In genomic region chr22:46788426-46789168, GRCh38 we compare ENCODE assay signal across 9 cellular contexts. TPM values are rescaled to one million over a fixed set of nuclear protein-coding genes. Genes with fewer than 3 reads are reported as not detected.
DNase-seq lines count a peak whose midpoint lies in the region; ATAC-seq lines count a peak whose summit lies in the region.
"Had no signal": no experiment of that assay in that cellular context is flagged by ENCODE, and none has a peak within 500 bp of the region (broad histone marks: within the 10 kb centered on the region; RNA-seq: fewer than 3 reads in every experiment).

No MANE protein-coding gene starts in this region.

- H3K36me3 Mint-ChIP-seq in activated naive CD8-positive, alpha-beta T cell treated with anti-CD3 and anti-CD28 coated beads for 36 hours, result peaks cover 46% of the 10 kb centered on the region
- H3K36me3 Mint-ChIP-seq in stimulated activated memory B cell treated with anti-CD40 and anti-IgM and Interleukin-4, amounts not matched to agents 10 μg/mL and 1 μg/mL and 100 μg/mL, for 72 hours, result peaks cover 24% of the 10 kb centered on the region

- H3K4me3 Mint-ChIP-seq in activated naive CD8-positive, alpha-beta T cell treated with anti-CD3 and anti-CD28 coated beads for 36 hours, result no peak overlapping the region
- peak overlapping the region; percentile 21 for H3K4me3 Mint-ChIP-seq in stimulated activated memory B cell treated with anti-CD40 and anti-IgM and Interleukin-4, amounts not matched to agents 10 μg/mL and 1 μg/mL and 100 μg/mL, for 72 hours

- DNase-seq in activated naive CD4-positive, alpha-beta T cell treated with Interleukin-2 at 50 U/mL for 16 hours, result peak; percentile 38
- DNase-seq in activated naive CD4-positive, alpha-beta T cell treated with anti-CD3 and anti-CD28 coated beads, Interleukin-2, amount 50 U/mL, for 16 hours, result no peak
- DNase-seq in activated naive CD8-positive, alpha-beta T cell treated with anti-CD3 and anti-CD28 coated beads for 36 hours, result no peak
- DNase-seq in putamen (ENCODE audit: low spot score), result no peak
- DNase-seq: NCI-H446 had no signal

- peaks cover 43% of the 10 kb centered on the region for H3K4me1 Mint-ChIP-seq in activated naive CD8-positive, alpha-beta T cell treated with anti-CD3 and anti-CD28 coated beads for 36 hours
- peaks cover 74% of the 10 kb centered on the region for H3K4me1 Mint-ChIP-seq in stimulated activated memory B cell treated with anti-CD40 and anti-IgM and Interleukin-4, amounts not matched to agents 10 μg/mL and 1 μg/mL and 100 μg/mL, for 72 hours

- peak overlapping the region; percentile 56 for H3K27ac Mint-ChIP-seq in activated naive CD8-positive, alpha-beta T cell treated with anti-CD3 and anti-CD28 coated beads for 36 hours
- peak overlapping the region; percentile 65 for H3K27ac Mint-ChIP-seq in stimulated activated memory B cell treated with anti-CD40 and anti-IgM and Interleukin-4, amounts not matched to agents 10 μg/mL and 1 μg/mL and 100 μg/mL, for 72 hours

- no peaks in the 10 kb centered on the region for H3K27me3 Mint-ChIP-seq in activated naive CD8-positive, alpha-beta T cell treated with anti-CD3 and anti-CD28 coated beads for 36 hours
- no peaks in the 10 kb centered on the region for H3K27me3 Mint-ChIP-seq in stimulated activated memory B cell treated with anti-CD40 and anti-IgM and Interleukin-4, amounts not matched to agents 10 μg/mL and 1 μg/mL and 100 μg/mL, for 72 hours

- H3K9me3 Mint-ChIP-seq in activated naive CD8-positive, alpha-beta T cell treated with anti-CD3 and anti-CD28 coated beads for 36 hours, result no peaks in the 10 kb centered on the region
- H3K9me3 Mint-ChIP-seq in stimulated activated memory B cell treated with anti-CD40 and anti-IgM and Interleukin-4, amounts not matched to agents 10 μg/mL and 1 μg/mL and 100 μg/mL, for 72 hours, result no peaks in the 10 kb centered on the region

- peak; percentile 63 for ATAC-seq in HG03439 (IDR thresholded peaks at IDR 0.05; ENCODE audit: unreplicated experiment)
- ATAC-seq in stimulated activated memory B cell treated with anti-CD40 and anti-IgM and Interleukin-4, amounts not matched to agents 10 μg/mL and 1 μg/mL and 100 μg/mL, for 72 hours, result peak; percentile 72
- ATAC-seq in GM18861 (IDR thresholded peaks at IDR 0.05; ENCODE audit: unreplicated experiment), result no peak
- ATAC-seq in HG02610 (IDR thresholded peaks at IDR 0.05; ENCODE audit: unreplicated experiment), result no peak

RNA-seq across cellular contexts. Expression of gene TBC1D22A, which starts 26.1 kb away (rescaled TPM):
- 10 to 100 TPM; 42.1 to 42.4 TPM for total RNA-seq in activated naive CD8-positive, alpha-beta T cell treated with anti-CD3 and anti-CD28 coated beads for 36 hours

RNA-seq across cellular contexts. Expression of gene CERK, which starts 50.5 kb away (rescaled TPM):
- 10 to 100 TPM; 38.1 to 41.3 TPM for total RNA-seq in activated naive CD8-positive, alpha-beta T cell treated with anti-CD3 and anti-CD28 coated beads for 36 hours

Comparison
In these comparisons a context has a peak if more than half of its experiments do, and no peak if none do; other contexts are left out.
1. ATAC-seq: peak in HG03439 (single experiment) and stimulated activated memory B cell treated with anti-CD40 and anti-IgM and Interleukin-4, amounts not matched to agents 10 μg/mL and 1 μg/mL and 100 μg/mL, for 72 hours (single experiment); none in GM18861 (single experiment) and HG02610 (single experiment).